In the genomic region with DNA sequence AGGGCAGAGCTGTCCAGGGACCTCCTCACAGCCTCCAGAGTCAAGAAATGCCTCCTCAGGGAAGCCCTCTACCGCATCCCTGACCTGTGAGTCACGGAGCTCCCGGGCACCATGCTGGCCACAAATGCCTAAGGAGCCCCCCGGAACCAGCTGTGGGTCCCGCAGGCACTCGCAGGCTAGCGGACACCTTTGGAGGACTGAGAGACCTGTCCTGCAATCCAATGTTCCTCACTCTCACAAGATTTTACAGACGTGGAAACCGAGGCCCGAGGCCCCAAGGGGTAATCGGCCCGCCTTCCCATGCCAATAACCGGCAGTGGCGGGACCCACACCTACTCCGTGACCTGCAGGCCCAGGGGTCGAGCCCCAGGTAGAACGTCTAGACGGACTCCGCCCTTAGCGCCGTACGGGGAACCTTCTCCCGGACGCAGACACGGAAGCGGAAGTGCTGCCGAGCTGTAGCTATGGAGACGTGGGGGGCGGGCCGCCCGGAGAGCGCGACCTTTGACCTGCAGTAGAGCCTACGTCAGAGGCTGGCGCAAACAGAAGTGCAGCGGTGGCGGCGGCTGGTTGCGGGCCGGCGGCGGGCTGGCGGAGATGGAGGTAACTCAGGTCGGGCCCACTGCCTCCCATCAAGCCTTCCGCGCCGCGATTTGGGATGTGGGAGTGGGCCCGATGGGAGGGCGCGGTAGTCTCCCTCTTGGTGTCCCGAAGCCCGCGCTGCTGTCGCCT, we compare ENCODE assay signal across 8 cellular contexts. TPM values are rescaled to one million over a fixed set of nuclear protein-coding genes. Genes with fewer than 3 reads are reported as not detected.
DNase-seq lines count a peak whose midpoint lies in the region; ATAC-seq and TF ChIP-seq lines count a peak whose summit lies in the region.

A gene with protein sequence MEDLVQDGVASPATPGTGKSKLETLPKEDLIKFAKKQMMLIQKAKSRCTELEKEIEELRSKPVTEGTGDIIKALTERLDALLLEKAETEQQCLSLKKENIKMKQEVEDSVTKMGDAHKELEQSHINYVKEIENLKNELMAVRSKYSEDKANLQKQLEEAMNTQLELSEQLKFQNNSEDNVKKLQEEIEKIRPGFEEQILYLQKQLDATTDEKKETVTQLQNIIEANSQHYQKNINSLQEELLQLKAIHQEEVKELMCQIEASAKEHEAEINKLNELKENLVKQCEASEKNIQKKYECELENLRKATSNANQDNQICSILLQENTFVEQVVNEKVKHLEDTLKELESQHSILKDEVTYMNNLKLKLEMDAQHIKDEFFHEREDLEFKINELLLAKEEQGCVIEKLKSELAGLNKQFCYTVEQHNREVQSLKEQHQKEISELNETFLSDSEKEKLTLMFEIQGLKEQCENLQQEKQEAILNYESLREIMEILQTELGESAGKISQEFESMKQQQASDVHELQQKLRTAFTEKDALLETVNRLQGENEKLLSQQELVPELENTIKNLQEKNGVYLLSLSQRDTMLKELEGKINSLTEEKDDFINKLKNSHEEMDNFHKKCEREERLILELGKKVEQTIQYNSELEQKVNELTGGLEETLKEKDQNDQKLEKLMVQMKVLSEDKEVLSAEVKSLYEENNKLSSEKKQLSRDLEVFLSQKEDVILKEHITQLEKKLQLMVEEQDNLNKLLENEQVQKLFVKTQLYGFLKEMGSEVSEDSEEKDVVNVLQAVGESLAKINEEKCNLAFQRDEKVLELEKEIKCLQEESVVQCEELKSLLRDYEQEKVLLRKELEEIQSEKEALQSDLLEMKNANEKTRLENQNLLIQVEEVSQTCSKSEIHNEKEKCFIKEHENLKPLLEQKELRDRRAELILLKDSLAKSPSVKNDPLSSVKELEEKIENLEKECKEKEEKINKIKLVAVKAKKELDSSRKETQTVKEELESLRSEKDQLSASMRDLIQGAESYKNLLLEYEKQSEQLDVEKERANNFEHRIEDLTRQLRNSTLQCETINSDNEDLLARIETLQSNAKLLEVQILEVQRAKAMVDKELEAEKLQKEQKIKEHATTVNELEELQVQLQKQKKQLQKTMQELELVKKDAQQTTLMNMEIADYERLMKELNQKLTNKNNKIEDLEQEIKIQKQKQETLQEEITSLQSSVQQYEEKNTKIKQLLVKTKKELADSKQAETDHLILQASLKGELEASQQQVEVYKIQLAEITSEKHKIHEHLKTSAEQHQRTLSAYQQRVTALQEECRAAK (N-terminal part only) (plus strand): TSS at position 529 of the 732 bp plus-strand sequence. CDS start 69 bp downstream, at position 598.

- peaks cover 0 to 25% (median 10%) of the 10 kb centered on the region in 4 donors for H3K36me3 ChIP-seq in right lobe of liver

- H3K9me3 ChIP-seq in CD4-positive, alpha-beta T cell (ENCODE audit: control insufficient read depth, low read length), result no peaks in the 10 kb centered on the region
- no peaks in the 10 kb centered on the region for H3K9me3 ChIP-seq in right lobe of liver

- intact Hi-C loops in CD4-positive, alpha-beta T cell (cut with DNase I, micrococcal nuclease), result loop anchor here in 1 of 2 experiments (2.0 to 5.0 kb wide), 3 partner anchors 86 to 1763 kb away; partner anchors contain the start of genes LIMS1, MTLN and RANBP2
- intact Hi-C loops in right lobe of liver (cut with DNase I), result no loop called here

- peak within 1 kb of the TSS; percentile 97 for H3K27ac Mint-ChIP-seq in CD4-positive, alpha-beta T cell

- peak; percentile 92 for TF ChIP-seq POLR2A in right lobe of liver (IDR thresholded peaks at IDR 0.05)

- ATAC-seq in CD4-positive, alpha-beta T cell (ENCODE audit: poor library complexity), result peak; percentile 93
- ATAC-seq in GM19452 (IDR thresholded peaks at IDR 0.05; ENCODE audit: unreplicated experiment), result peak; percentile 100
- ATAC-seq in HG03575 (IDR thresholded peaks at IDR 0.05; ENCODE audit: extremely low read depth, insufficient number of reproducible peaks, low FRiP score, unreplicated experiment), result peak; percentile 95
- peak; percentile 99 for ATAC-seq in right lobe of liver

- peak within 1 kb of the TSS; percentile 88 to 93 (median 88) for H3K4me3 ChIP-seq in right lobe of liver

- H3K4me3 Mint-ChIP-seq in CD4-positive, alpha-beta T cell, result peak within 1 kb of the TSS; percentile 97

- H3K4me1 ChIP-seq in right lobe of liver, result peaks cover 0 to 3% (median 1%) of the 10 kb centered on the region in 4 donors

- CTCF ChIA-PET in CD4-positive, alpha-beta T cell (lab: Charles Lee), result no interaction called here

- no peaks in the 10 kb centered on the region for H3K27me3 Mint-ChIP-seq in CD4-positive, alpha-beta T cell

- peaks cover 50% of the 10 kb centered on the region for H3K4me1 Mint-ChIP-seq in CD4-positive, alpha-beta T cell (ENCODE audit: low read depth)

- H3K27me3 ChIP-seq in CD4-positive, alpha-beta T cell (ENCODE audit: control insufficient read depth, insufficient read depth, low read length), result no peaks in the 10 kb centered on the region
- H3K27me3 ChIP-seq in right lobe of liver, result no peaks in the 10 kb centered on the region

- H3K27ac ChIP-seq in CD4-positive, alpha-beta T cell (ENCODE audit: low read depth, low read length), result peak within 1 kb of the TSS; percentile 88
- H3K27ac ChIP-seq in right lobe of liver, result peak within 1 kb of the TSS; percentile 77 to 89 (median 85)

- DNase-seq in CD4-positive, alpha-beta T cell, result peak; percentile 94 to 98 (median 96)
- DNase-seq in NCI-H82 (lab: John Stamatoyannopoulos, UW) (peak; percentile 95), dermis microvascular lymphatic vessel endothelial cell (ENCODE audit: low read depth in 2 of 2) (peak; percentile 83 to 93), right lobe of liver (peak; percentile 96 to 98 (median 98))
- DNase-seq in activated CD4-positive, alpha-beta T cell treated with anti-CD3 and anti-CD28 coated beads, Interleukin-2, amount 50 U/mL, for 4 hours, result peak; percentile 95 to 96
- peak; percentile 97 for DNase-seq in stimulated activated CD4-positive, alpha-beta T cell treated with anti-CD3 and anti-CD28 coated beads, Interleukin-4, amount 100 ng/mL, for 24 hours

- H3K36me3 Mint-ChIP-seq in CD4-positive, alpha-beta T cell (ENCODE audit: low read depth), result peaks cover 52% of the 10 kb centered on the region

- POLR2A ChIA-PET in CD4-positive, alpha-beta T cell (lab: Charles Lee), result interaction anchor here (1.0 to 1.7 kb wide), 5 partner anchors 21 to 270 kb away, joined by 3 to 9 read pairs (median 5); partner anchors contain the start of genes LIMS1 and RANBP2

- no peaks in the 10 kb centered on the region for H3K9me3 Mint-ChIP-seq in CD4-positive, alpha-beta T cell

- no peak for TF ChIP-seq CTCF in CD4-positive, alpha-beta T cell (IDR thresholded peaks at IDR 0.05)
- TF ChIP-seq CTCF in right lobe of liver (IDR thresholded peaks at IDR 0.05), result no peak

- 0% methylated on average over 9 of the region's 55 CpGs for WGBS in right lobe of liver (ENCODE audit: insufficient coverage, low coverage, low lambda C conversion rate, missing lambda C conversion rate)

RNA-seq across cellular contexts. Expression of the gene that starts here (rescaled TPM):
- total RNA-seq in CD4-positive, alpha-beta T cell, result 100 to 1,000 TPM; 134 to 141 TPM
- total RNA-seq in dermis microvascular lymphatic vessel endothelial cell (11.8 and 11.9 TPM in 2 replicates), right lobe of liver (10 to 100 TPM; 11.9 to 24.7 (median 17.7) TPM)

Comparison
In these comparisons a context has a peak if more than half of its experiments do, and no peak if none do; other contexts are left out.
1. Peak in every context shown above with its lines: DNase-seq, ATAC-seq, H3K4me3 ChIP-seq and H3K27ac ChIP-seq.
2. RNA of the gene that starts here (total RNA-seq): 134 to 141 TPM in CD4-positive, alpha-beta T cell; 11.9 to 24.7 TPM in right lobe of liver and 11.8 to 11.9 TPM in dermis microvascular lymphatic vessel endothelial cell; every median in the first group is over 4 times any median in the second.